Comparison of ENCODE assay signal across 10 cellular contexts in genomic region chr18:51429644-51430043, GRCh38.
"Had no signal": no experiment of that assay in that cellular context is flagged by ENCODE, and none has a peak within 500 bp of the region (broad histone marks: within the 10 kb centered on the region; RNA-seq: fewer than 3 reads in every experiment).

No MANE protein-coding gene starts in this region.

- H3K4me2 ChIP-seq: KMS-11 had no signal

- H2AFZ ChIP-seq: GM23248 had no signal

- DNase-seq: GM23248, GOT3, H9, HCEC 1CT, HFFc6, IMR-90, KBM-7 had no signal

- H3K4me3 ChIP-seq: GM23248 had no signal

- FAIRE-seq: HTR-8/SVneo had no signal

- H3K9ac ChIP-seq: GM23248, KMS-11 had no signal

- H3K27ac ChIP-seq: GM23248, HL-60, KMS-11 had no signal
